13 cellular contexts compared by ENCODE assay signal in the genomic region with DNA sequence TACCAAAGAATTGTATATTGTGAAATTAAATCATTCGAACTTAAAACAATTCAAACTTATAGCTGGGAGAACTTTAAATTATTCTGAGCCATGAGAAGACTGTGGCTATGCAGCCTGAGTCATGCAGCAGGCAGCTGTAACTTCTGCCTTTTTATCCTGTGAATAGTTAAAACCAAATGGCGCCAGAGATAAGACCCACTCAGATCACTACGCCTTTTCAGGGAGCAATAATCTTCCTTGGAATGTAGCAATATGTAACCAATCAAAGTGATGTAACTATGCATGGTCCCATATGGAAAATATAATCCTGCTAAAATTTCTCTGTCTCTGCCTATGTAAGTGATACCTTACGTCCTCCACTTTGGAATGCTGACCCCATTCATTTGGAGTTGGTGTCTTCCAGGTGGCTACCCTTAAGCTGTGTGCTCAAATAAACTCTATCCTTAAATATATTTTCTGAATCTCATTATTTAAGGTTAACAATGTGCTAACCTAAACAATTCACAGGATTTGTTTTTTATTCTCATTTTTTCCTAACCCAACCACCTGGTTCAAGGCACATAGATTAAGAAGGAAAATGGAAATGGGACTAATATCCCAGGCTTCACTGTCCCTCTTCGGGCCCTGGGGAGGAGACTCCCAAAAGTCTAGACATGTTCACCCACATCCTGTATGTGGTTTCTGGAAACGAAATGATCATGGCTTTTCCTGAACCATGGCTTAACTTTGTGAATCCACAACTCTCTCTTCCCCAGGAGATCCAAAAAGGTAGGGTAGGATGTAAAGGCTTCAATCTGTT. TPM values are rescaled to one million over a fixed set of nuclear protein-coding genes. Genes with fewer than 3 reads are reported as not detected.
A peak's percentile ranks its signal among the peaks of the same experiment; 100 is the strongest.
DNase-seq lines count a peak whose midpoint lies in the region; FAIRE-seq and TF ChIP-seq lines count a peak whose summit lies in the region.
"Not testable (repeated sequence)": the region's sequence is repeated elsewhere in the genome, so short reads cannot be mapped to it uniquely, and the experiment has no call there.
"Had no signal": no experiment of that assay in that cellular context is flagged by ENCODE, and none has a peak within 500 bp of the region (broad histone marks: within the 10 kb centered on the region; RNA-seq: fewer than 3 reads in every experiment).

No MANE protein-coding gene starts in this region.

- not testable (repeated sequence) for TF ChIP-seq CTCF in astrocyte (IDR thresholded peaks at IDR 0.05; ENCODE audit: insufficient read depth, low read depth, low read length)

- peak overlapping the region; percentile 79 for H3K27ac ChIP-seq in SK-N-MC
- H3K27ac ChIP-seq in astrocyte (ENCODE audit: low read depth, low read length): not testable (repeated sequence)

- not testable (repeated sequence) for H4K20me1 ChIP-seq in astrocyte (ENCODE audit: insufficient read depth, low read length)

- not testable (repeated sequence) for H3K79me2 ChIP-seq in astrocyte (ENCODE audit: insufficient read depth, low read length)

- H3K4me2 ChIP-seq in astrocyte (ENCODE audit: low read length): peak overlapping the region; percentile 22

- not testable (repeated sequence) for H3K36me3 ChIP-seq in SK-N-MC (ENCODE audit: insufficient read depth, low read length); astrocyte (ENCODE audit: insufficient read depth, low read length)

- DNase-seq in A172 (ENCODE audit: low spot score): peak; percentile 64
- DNase-seq in GM03348 (ENCODE audit: low spot score): peak; percentile 52
- DNase-seq in M059J (ENCODE audit: low read depth): peak; percentile 71
- DNase-seq in SK-N-MC (ENCODE audit: low read depth, low spot score): not testable (repeated sequence)
- DNase-seq in astrocyte (ENCODE audit: low read depth): peak; percentile 57
- peak; percentile 76 for DNase-seq in erythroblast (lab: John Stamatoyannopoulos, UW)
- DNase-seq in hepatic stellate cell (ENCODE audit: low spot score): peak; percentile 21
- peak; percentile 41 for DNase-seq in skeletal muscle cell (ENCODE audit: low read depth)

- FAIRE-seq in astrocyte (lab: Jason Lieb, UNC): peak; percentile 97

- H2AFZ ChIP-seq in astrocyte (ENCODE audit: low read depth, low read length): not testable (repeated sequence)

- not testable (repeated sequence) for H3K27me3 ChIP-seq in astrocyte (ENCODE audit: insufficient read depth, low read length)

- H3K9me3 ChIP-seq in SK-N-MC (ENCODE audit: low read depth, low read length); astrocyte (ENCODE audit: insufficient read depth, low read depth, low read length): not testable (repeated sequence)

- peak overlapping the region; percentile 96 for H3K27ac Mint-ChIP-seq in astrocyte (ENCODE audit: unreplicated experiment)

- peaks cover 25% of the 10 kb centered on the region for H3K4me1 Mint-ChIP-seq in astrocyte (ENCODE audit: low read depth, unreplicated experiment)

- not testable (repeated sequence) for H3K27me3 Mint-ChIP-seq in astrocyte (ENCODE audit: low read depth, unreplicated experiment)

- H3K4me3 Mint-ChIP-seq in astrocyte (ENCODE audit: unreplicated experiment): not testable (repeated sequence)

- not testable (repeated sequence) for H3K9ac ChIP-seq in SK-N-MC (ENCODE audit: insufficient read length); astrocyte (ENCODE audit: low read length)

- H3K4me3 ChIP-seq in SK-N-MC; astrocyte (ENCODE audit: insufficient read depth, low read depth, low read length); skeletal muscle cell (ENCODE audit: low read depth, low read length): not testable (repeated sequence)

- not testable (repeated sequence) for H3K36me3 Mint-ChIP-seq in astrocyte (ENCODE audit: low read depth, unreplicated experiment)

- H3K4me1 ChIP-seq in astrocyte (ENCODE audit: insufficient read depth, low read length): not testable (repeated sequence)

- H3K9me3 Mint-ChIP-seq in astrocyte (ENCODE audit: unreplicated experiment): not testable (repeated sequence)

- TF ChIP-seq POLR2A in erythroblast (IDR thresholded peaks at IDR 0.05; ENCODE audit: low read length): not testable (repeated sequence)

RNA-seq across cellular contexts. Expression of a gene that starts 35.9 kb away (rescaled TPM):
- total RNA-seq in A172 (2014; rRNA removed; shearing (Covaris generic)): not detected in 2 replicates
- total RNA-seq in M059J (2014; rRNA removed; shearing (Covaris generic)): 3.6 TPM in 1 of 2 replicates, not detected in the other
- total RNA-seq in astrocyte: not detected in 2 replicates
- total RNA-seq: activated CD4-positive, alpha-beta memory T cell treated with anti-CD3 and anti-CD28 coated beads, Interleukin-2, amount 10 ng/mL, durations not matched to agents 7 days and 5 days; CD8-positive, alpha-beta memory T cell; dermis blood vessel endothelial cell; myocyte; PC-9 had no signal
